10 cellular contexts compared by ENCODE assay signal in genomic region chr4:102342404-102343074, GRCh38. TPM values are rescaled to one million over a fixed set of nuclear protein-coding genes. Genes with fewer than 3 reads are reported as not detected.
DNase-seq lines count a peak whose midpoint lies in the region; ATAC-seq and TF ChIP-seq lines count a peak whose summit lies in the region.
"Had no signal": no experiment of that assay in that cellular context is flagged by ENCODE, and none has a peak within 500 bp of the region (broad histone marks: within the 10 kb centered on the region; RNA-seq: fewer than 3 reads in every experiment).

No MANE protein-coding gene starts in this region.

- no peak overlapping the region for H3K27ac ChIP-seq in OCI-LY3 (ENCODE audit: low read length)
- peak overlapping the region in 2 of 4 donors; percentile 89 to 91 for H3K27ac ChIP-seq in upper lobe of left lung

- no peaks in the 10 kb centered on the region for H3K9me3 Mint-ChIP-seq in activated naive CD4-positive, alpha-beta T cell treated with anti-CD3 and anti-CD28 coated beads, Interleukin-2, amount 50 U/mL, for 24 hours
- H3K9me3 Mint-ChIP-seq in effector memory CD8-positive, alpha-beta T cell, result no peaks in the 10 kb centered on the region

- TF ChIP-seq CTCF in OCI-LY3 (IDR thresholded peaks at IDR 0.05; ENCODE audit: low read depth, low read length), result no peak
- no peak for TF ChIP-seq CTCF in upper lobe of left lung (IDR thresholded peaks at IDR 0.05)

- ATAC-seq in effector memory CD8-positive, alpha-beta T cell (replicated peaks), result no peak
- no peak for ATAC-seq in upper lobe of left lung (ENCODE audit: low FRiP score in 2 of 2)

- TF ChIP-seq EP300 in upper lobe of left lung (IDR thresholded peaks at IDR 0.05), result no peak

- peak overlapping the region; percentile 77 for H3K4me3 Mint-ChIP-seq in activated naive CD4-positive, alpha-beta T cell treated with anti-CD3 and anti-CD28 coated beads, Interleukin-2, amount 50 U/mL, for 24 hours
- peak overlapping the region; percentile 37 to 90 for H3K4me3 Mint-ChIP-seq in effector memory CD8-positive, alpha-beta T cell

- no peaks in the 10 kb centered on the region for H4K20me1 ChIP-seq in OCI-LY3 (ENCODE audit: insufficient read depth, low read length)

- H3K27me3 ChIP-seq in OCI-LY3 (ENCODE audit: low read depth, low read length) (peaks cover 4% of the 10 kb centered on the region; the same call in 1 of the 2 replicates), upper lobe of left lung (no peaks in the 10 kb centered on the region)

- H3K9ac ChIP-seq in OCI-LY3 (ENCODE audit: low read length), result no peak overlapping the region

- H3K36me3 Mint-ChIP-seq in activated naive CD4-positive, alpha-beta T cell treated with anti-CD3 and anti-CD28 coated beads, Interleukin-2, amount 50 U/mL, for 24 hours, result peaks cover 2% of the 10 kb centered on the region
- peaks cover 12% of the 10 kb centered on the region for H3K36me3 Mint-ChIP-seq in effector memory CD8-positive, alpha-beta T cell (ENCODE audit: insufficient read depth)

- H3K9me3 ChIP-seq in OCI-LY3 (ENCODE audit: insufficient read depth, low read length) (no peaks in the 10 kb centered on the region), upper lobe of left lung (no peaks in the 10 kb centered on the region)

- TF ChIP-seq POLR2A in upper lobe of left lung (IDR thresholded peaks at IDR 0.05), result no peak

- H3K4me3 ChIP-seq in OCI-LY3 (ENCODE audit: low read length) (0 out of 2 replicates have a peak overlapping the region, but pooled peaks have one; percentile 81), upper lobe of left lung (peak overlapping the region in 3 of 4 donors; percentile 63 to 86 (median 77))

- H3K4me1 ChIP-seq in OCI-LY3 (ENCODE audit: low read length), result peaks cover 30% of the 10 kb centered on the region
- peaks cover 0 to 27% (median 12%) of the 10 kb centered on the region in 4 donors for H3K4me1 ChIP-seq in upper lobe of left lung

- H3K36me3 ChIP-seq in OCI-LY3 (replicated peaks; ENCODE audit: low read depth, low read length) (no peaks in the 10 kb centered on the region), upper lobe of left lung (no peaks in the 10 kb centered on the region)

- H3K27ac Mint-ChIP-seq in activated naive CD4-positive, alpha-beta T cell treated with anti-CD3 and anti-CD28 coated beads, Interleukin-2, amount 50 U/mL, for 24 hours, result no peak overlapping the region
- H3K27ac Mint-ChIP-seq in effector memory CD8-positive, alpha-beta T cell, result no peak overlapping the region

- H2AFZ ChIP-seq in OCI-LY3 (ENCODE audit: low read depth, low read length), result no peak overlapping the region

- no peak for DNase-seq in activated naive CD4-positive, alpha-beta T cell treated with Interleukin-2 at 50 U/mL for 16 hours
- DNase-seq in effector memory CD8-positive, alpha-beta T cell, result no peak
- no peak for DNase-seq in upper lobe of left lung
- no peak for DNase-seq in kidney glomerular epithelial cell (lab: John Stamatoyannopoulos, UW)
- DNase-seq in epidermal melanocyte (ENCODE audit: insufficient read length, low spot score), result no peak
- no peak for DNase-seq in cerebellum (ENCODE audit: low spot score)
- DNase-seq: activated CD4-positive, alpha-beta T cell treated with anti-CD3 and anti-CD28 coated beads, Interleukin-2, amount 50 U/mL, for 48 hours; SHP77 had no signal

- H3K4me1 Mint-ChIP-seq in activated naive CD4-positive, alpha-beta T cell treated with anti-CD3 and anti-CD28 coated beads, Interleukin-2, amount 50 U/mL, for 24 hours, result peaks cover 65% of the 10 kb centered on the region
- peaks cover 27 to 40% of the 10 kb centered on the region in 2 donors for H3K4me1 Mint-ChIP-seq in effector memory CD8-positive, alpha-beta T cell (ENCODE audit: low read depth in 2 of 2)

- 59 to 70% methylated on average over 3 of the region's 3 CpGs for WGBS in upper lobe of left lung, 2 donors

- no peaks in the 10 kb centered on the region for H3K27me3 Mint-ChIP-seq in activated naive CD4-positive, alpha-beta T cell treated with anti-CD3 and anti-CD28 coated beads, Interleukin-2, amount 50 U/mL, for 24 hours
- no peaks in the 10 kb centered on the region for H3K27me3 Mint-ChIP-seq in effector memory CD8-positive, alpha-beta T cell

- H3K4me2 ChIP-seq in OCI-LY3 (ENCODE audit: low read length), result peak overlapping the region; percentile 94; the same call in 1 of the 2 replicates

- no peaks in the 10 kb centered on the region; the same call in 1 of the 2 replicates for H3K79me2 ChIP-seq in OCI-LY3 (ENCODE audit: low read length)

RNA-seq across cellular contexts. Expression of gene SLC39A8, which starts 2.7 kb away (rescaled TPM):
- total RNA-seq in upper lobe of left lung, result 100 to 1,000 TPM; 218 to 627 (median 317) TPM
- total RNA-seq in cerebellum, result 8.7 TPM

Comparison
In these comparisons a context has a peak if more than half of its experiments do, and no peak if none do; other contexts are left out.
1. RNA of gene SLC39A8, which starts 2.7 kb away (total RNA-seq): 218 to 627 TPM in upper lobe of left lung; 8.7 TPM in cerebellum (single experiment); every median in the first group is over 10 times any median in the second.